15 cellular contexts compared by ENCODE assay signal in genomic region chr1:81689531-81689941, GRCh38.
A peak's percentile ranks its signal among the peaks of the same experiment; 100 is the strongest.
DNase-seq lines count a peak whose midpoint lies in the region; ATAC-seq and TF ChIP-seq lines count a peak whose summit lies in the region.
"Had no signal": no experiment of that assay in that cellular context is flagged by ENCODE, and none has a peak within 500 bp of the region (broad histone marks: within the 10 kb centered on the region; RNA-seq: fewer than 3 reads in every experiment).

No MANE protein-coding gene starts in this region.

- H3K9me3 ChIP-seq in right atrium auricular region (no peaks in the 10 kb centered on the region), sigmoid colon (peaks cover 0 to 2% (median 0%) of the 10 kb centered on the region in 4 donors), A673 (ENCODE audit: low read depth, low read length, poor library complexity, severe bottlenecking) (no peaks in the 10 kb centered on the region)
- H3K9me3 ChIP-seq: A549, mucosa of descending colon had no signal

- no peak for TF ChIP-seq EP300 in sigmoid colon (IDR thresholded peaks at IDR 0.05)

- no peak for TF ChIP-seq POLR2A in sigmoid colon (IDR thresholded peaks at IDR 0.05)

- H3K27ac ChIP-seq in right atrium auricular region (no peak overlapping the region), sigmoid colon (peak overlapping the region in 1 of 4 donors; percentile 28), A673 (ENCODE audit: low read depth, low read length, poor library complexity, severe bottlenecking) (no peak overlapping the region)
- H3K27ac ChIP-seq: A549, hepatocyte had no signal

- no peaks in the 10 kb centered on the region for H3K36me3 ChIP-seq in right atrium auricular region
- H3K36me3 ChIP-seq in sigmoid colon = no peaks in the 10 kb centered on the region
- H3K36me3 ChIP-seq in A673 (ENCODE audit: insufficient read depth, low read length, poor library complexity, severe bottlenecking) = no peaks in the 10 kb centered on the region

- no peak for TF ChIP-seq CTCF in right atrium auricular region (IDR thresholded peaks at IDR 0.05)
- no peak for TF ChIP-seq CTCF in cardiac fibroblast (IDR thresholded peaks at IDR 0.05; ENCODE audit: low read depth, low read length)
- TF ChIP-seq CTCF in sigmoid colon (IDR thresholded peaks at IDR 0.05) = no peak
- no peak for TF ChIP-seq CTCF in A673 (conservative IDR thresholded peaks at IDR 0.05; ENCODE audit: low read depth, low read length)

- 52 to 68% methylated on average over 5 of the region's 5 CpGs for WGBS in sigmoid colon, 2 donors

- no TSS peak for BruUV-seq in A673 (replicated peaks; lab: Mats Ljungman, UMichigan)

- no peak overlapping the region for H3K4me3 ChIP-seq in right atrium auricular region
- no peak overlapping the region for H3K4me3 ChIP-seq in cardiac fibroblast (replicated peaks in 1 of 2; ENCODE audit: low read depth in 2 of 2, low read length in 2 of 2)
- no peak overlapping the region for H3K4me3 ChIP-seq in sigmoid colon
- no peak overlapping the region for H3K4me3 ChIP-seq in A673 (ENCODE audit: low read depth, low read length, poor library complexity, severe bottlenecking)
- H3K4me3 ChIP-seq: A549, hepatocyte, mucosa of descending colon had no signal

- no peak for DNase-seq in Right ventricle myocardium inferior (ENCODE audit: missing footprints)
- no peak for DNase-seq in right atrium auricular region (ENCODE audit: low spot score)
- peak; percentile 71 to 86 for DNase-seq in cardiac fibroblast (ENCODE audit: low read depth in 2 of 2)
- peak; percentile 26 for DNase-seq in iPS-NIHi7 (ENCODE audit: extremely low spot score)
- DNase-seq in sigmoid colon = no peak
- no peak for DNase-seq in NCI-H69 (lab: John Stamatoyannopoulos, UW)
- no peak for DNase-seq in SIG-M5 (lab: John Stamatoyannopoulos, UW)
- DNase-seq in A673 (ENCODE audit: low spot score) = no peak
- DNase-seq: activated CD4-positive, alpha-beta T cell treated with anti-CD3 and anti-CD28 coated beads, Interleukin-2, amount 50 U/mL, for 1 hour; activated gamma-delta T cell; DMS153; Kasumi-1; mucosa of descending colon had no signal

- intact Hi-C loops in Right ventricle myocardium inferior (cut with DNase I) (no loop called here), sigmoid colon (cut with DNase I) (no loop called here), A673 (cut with micrococcal nuclease; ENCODE audit: unreplicated experiment) (no loop called here)

- peak; percentile 94 for ATAC-seq in Right ventricle myocardium inferior
- ATAC-seq: A549, mucosa of descending colon had no signal

- H3K27me3 ChIP-seq in right atrium auricular region (no peaks in the 10 kb centered on the region), sigmoid colon (no peaks in the 10 kb centered on the region), A673 (replicated peaks; ENCODE audit: insufficient read depth, low read depth, low read length, poor library complexity) (no peaks in the 10 kb centered on the region)
- H3K27me3 ChIP-seq: hepatocyte had no signal

- H3K4me1 ChIP-seq in right atrium auricular region (no peaks in the 10 kb centered on the region), sigmoid colon (no peaks in the 10 kb centered on the region), A673 (ENCODE audit: insufficient read depth, low read length, poor library complexity, severe bottlenecking) (no peaks in the 10 kb centered on the region)
- H3K4me1 ChIP-seq: A549 had no signal

- CTCF ChIA-PET in A673 (lab: Charles Lee) = no interaction called here

- POLR2A ChIA-PET in A673 (lab: Charles Lee; ENCODE audit: low non-redundant PET) = no interaction called here

Comparison
In these comparisons a context has a peak if more than half of its experiments do, and no peak if none do; other contexts are left out.
1. DNase-seq: peak in cardiac fibroblast (2 of 2) and iPS-NIHi7 (single experiment); none in Right ventricle myocardium inferior (single experiment), right atrium auricular region (single experiment), sigmoid colon (single experiment), NCI-H69 (single experiment), SIG-M5 (single experiment) and A673 (single experiment).